32 cellular contexts compared by ENCODE assay signal in genomic region chr9:87278971-87279731, GRCh38.
A peak's percentile ranks its signal among the peaks of the same experiment; 100 is the strongest.
DNase-seq lines count a peak whose midpoint lies in the region; ATAC-seq and TF ChIP-seq lines count a peak whose summit lies in the region.
"Had no signal": no experiment of that assay in that cellular context is flagged by ENCODE, and none has a peak within 500 bp of the region (broad histone marks: within the 10 kb centered on the region; RNA-seq: fewer than 3 reads in every experiment).

No MANE protein-coding gene starts in this region.

- H3K79me1 ChIP-seq in H9 (ENCODE audit: insufficient read depth, low read depth, low read length, poor library complexity, severe bottlenecking): no peaks in the 10 kb centered on the region

- H2AK5ac ChIP-seq in H9 (ENCODE audit: insufficient read length, low read length): no peak overlapping the region

- intact Hi-C loops in aorta (cut with DNase I): no loop called here

- H3K9me3 ChIP-seq in H9 (ENCODE audit: control insufficient read depth, low read depth, low read length) (no peaks in the 10 kb centered on the region), aorta (ENCODE audit: control insufficient read depth, low read length) (no peaks in the 10 kb centered on the region)
- H3K9me3 ChIP-seq: Caco-2, colonic mucosa, heart left ventricle, MG63, neutrophil, right lobe of liver, stomach, thyroid gland had no signal

- no peak overlapping the region for H3K27ac ChIP-seq in H9 (ENCODE audit: insufficient read length, low read depth, low read length)
- peak overlapping the region; percentile 88 for H3K27ac ChIP-seq in brain microvascular endothelial cell
- no peak overlapping the region for H3K27ac ChIP-seq in aorta (ENCODE audit: low read depth in 1 of 2, low read length in 2 of 2)
- H3K27ac ChIP-seq: C4-2B, colonic mucosa, foreskin keratinocyte, heart left ventricle, neutrophil, PC-9, right lobe of liver, stomach had no signal

- no peak overlapping the region for H2BK5ac ChIP-seq in H9 (ENCODE audit: insufficient read length, low read length)

- no peak overlapping the region for H3K18ac ChIP-seq in H9 (ENCODE audit: insufficient read length, low read depth, low read length)

- TF ChIP-seq POLR2A in GM18505 (IDR thresholded peaks at IDR 0.05; ENCODE audit: borderline replicate concordance, extremely low read depth, insufficient read depth, insufficient read length): no peak

- no peaks in the 10 kb centered on the region for H3K36me3 ChIP-seq in brain microvascular endothelial cell (replicated peaks)
- no peaks in the 10 kb centered on the region for H3K36me3 ChIP-seq in aorta (ENCODE audit: control insufficient read depth in 1 of 2, insufficient read depth in 2 of 2, low read length in 1 of 2)
- H3K36me3 ChIP-seq: colonic mucosa, heart left ventricle, MG63, neutrophil, right lobe of liver, stomach, thyroid gland had no signal

- peak overlapping the region; percentile 9 for H3K9ac ChIP-seq in H9 (ENCODE audit: extremely low read depth, insufficient read length, low read length)

- no peak overlapping the region for H3K27ac Mint-ChIP-seq in H9
- H3K27ac Mint-ChIP-seq: activated CD4-positive, alpha-beta memory T cell treated with anti-CD3 and anti-CD28 coated beads for 36 hours; progenitor cell of endocrine pancreas had no signal

- no peak overlapping the region for H2BK15ac ChIP-seq in H9 (ENCODE audit: low read depth, low read length)

- H4K5ac ChIP-seq in H9 (ENCODE audit: insufficient read length, low read depth, low read length): no peak overlapping the region

- in situ Hi-C loops in brain microvascular endothelial cell (cut with HindIII; ENCODE audit: low pct_ligation_motif_present, low sequenced_read_pairs): no loop called here

- ATAC-seq in aorta (ENCODE audit: low FRiP score): peak; percentile 57
- no peak for ATAC-seq in HG03039 (IDR thresholded peaks at IDR 0.05; ENCODE audit: unreplicated experiment)
- ATAC-seq in GM18505 (IDR thresholded peaks at IDR 0.05; ENCODE audit: unreplicated experiment): no peak
- ATAC-seq: foreskin keratinocyte, left ventricle myocardium superior, right lobe of liver had no signal

- H3K23me2 ChIP-seq in H9 (ENCODE audit: insufficient read length, low read depth, low read length, poor library complexity, severe bottlenecking): no peaks in the 10 kb centered on the region

- TF ChIP-seq CTCF in H9 (conservative IDR thresholded peaks at IDR 0.05) (no peak), brain microvascular endothelial cell (IDR thresholded peaks at IDR 0.05; ENCODE audit: low read depth, low read length, missing control alignments) (no peak)

- H2BK12ac ChIP-seq in H9 (ENCODE audit: insufficient read length, low read depth, low read length): no peak overlapping the region

- H4K20me1 ChIP-seq in H9 (ENCODE audit: control insufficient read depth, insufficient read depth, insufficient read length): no peaks in the 10 kb centered on the region

- H2AFZ ChIP-seq in H9 (ENCODE audit: low read length): no peak overlapping the region
- H2AFZ ChIP-seq: PC-9 had no signal

- H3K4me1 ChIP-seq in H9 (ENCODE audit: insufficient read depth, low read length): no peaks in the 10 kb centered on the region
- H3K4me1 ChIP-seq in aorta (ENCODE audit: control insufficient read depth in 1 of 2, insufficient read depth in 2 of 2, low read length in 2 of 2): peaks cover 5 to 8% of the 10 kb centered on the region in 2 donors
- H3K4me1 ChIP-seq: Caco-2, colonic mucosa, right lobe of liver, stomach had no signal

- no peak overlapping the region for H3K4me3 Mint-ChIP-seq in H9
- H3K4me3 Mint-ChIP-seq: activated CD4-positive, alpha-beta memory T cell treated with anti-CD3 and anti-CD28 coated beads for 36 hours had no signal

- WGBS in H9 (ENCODE audit: extremely low coverage, insufficient read length, low lambda C conversion rate): no CpG with 5 or more reads among the region's 3 CpGs
- 37 to 38% methylated on average over 3 of the region's 3 CpGs for WGBS in aorta, 2 donors

- H4K91ac ChIP-seq in H9 (ENCODE audit: insufficient read length, low read depth, low read length): no peak overlapping the region

- H2BK20ac ChIP-seq in H9 (ENCODE audit: low read depth, low read length, poor library complexity, severe bottlenecking): no peak overlapping the region

- H3T11ph ChIP-seq in H9 (ENCODE audit: low read length): no peak overlapping the region

- H3K4me2 ChIP-seq in H9 (ENCODE audit: insufficient read depth, insufficient read length, low read length): no peak overlapping the region
- H3K4me2 ChIP-seq: PC-9 had no signal

- no peaks in the 10 kb centered on the region for H3K79me2 ChIP-seq in H9 (ENCODE audit: insufficient read depth, low read length)

- H3K23ac ChIP-seq in H9 (ENCODE audit: insufficient read length, low read depth, low read length): no peak overlapping the region

- H3K9me3 Mint-ChIP-seq in H9: no peaks in the 10 kb centered on the region
- H3K9me3 Mint-ChIP-seq: activated CD4-positive, alpha-beta memory T cell treated with anti-CD3 and anti-CD28 coated beads for 36 hours had no signal

- no peak overlapping the region for H2BK120ac ChIP-seq in H9 (ENCODE audit: low read depth, low read length, poor library complexity, severe bottlenecking)

- no peak for DNase-seq in H9
- peak; percentile 40 for DNase-seq in brain microvascular endothelial cell
- peak; percentile 54 for DNase-seq in iris pigment epithelial cell (ENCODE audit: low read depth)
- no peak for DNase-seq in aorta
- no peak for DNase-seq in NCI-H146 (lab: John Stamatoyannopoulos, UW)
- DNase-seq: activated CD4-positive, alpha-beta memory T cell treated with anti-CD3 and anti-CD28 coated beads for 36 hours; activated CD4-positive, CD25-positive, alpha-beta regulatory T cell treated with anti-CD3 and anti-CD28 coated beads, Interleukin-2, amount 50 U/mL, for 72 hours; activated CD8-positive, alpha-beta memory T cell treated with anti-CD3 and anti-CD28 coated beads, Interleukin-2, amount 50 U/mL, for 4 hours; activated naive CD4-positive, alpha-beta T cell; Caco-2; colonic mucosa; DMS53; effector CD8-positive, alpha-beta T cell; heart left ventricle; KBM-7; left ventricle myocardium superior; MG63; NCI-H2029 treated with DMSO at 0.1 percent for 48 hours; NCI-H526 treated with DMSO at 0.1 percent for 48 hours; PC-9; right lobe of liver; stimulated activated CD4-positive, alpha-beta T cell treated with anti-CD3 and anti-CD28 coated beads, Interleukin-12 subunit alpha, Interleukin-12 subunit beta, amount 100 ng/mL, for 4 hours; stimulated activated CD4-positive, alpha-beta T cell treated with anti-CD3 and anti-CD28 coated beads, Interleukin-2, amount 100 ng/mL, for 48 hours; stomach; T-helper 2 cell; thyroid gland had no signal

- H4K8ac ChIP-seq in H9 (replicated peaks; ENCODE audit: insufficient read length, low read depth, low read length): no peak overlapping the region

- peaks cover 2% of the 10 kb centered on the region; the same call in 1 of the 2 replicates for H3K27me3 Mint-ChIP-seq in H9 (ENCODE audit: low read depth)

- no peaks in the 10 kb centered on the region; a peak in 1 of 4 replicates for H3K4me1 Mint-ChIP-seq in H9

- no peaks in the 10 kb centered on the region for H3K36me3 Mint-ChIP-seq in H9 (ENCODE audit: insufficient read depth in 1 of 3, low read depth in 3 of 3)
- H3K36me3 Mint-ChIP-seq: activated CD4-positive, alpha-beta memory T cell treated with anti-CD3 and anti-CD28 coated beads for 36 hours had no signal

- H3K56ac ChIP-seq in H9 (ENCODE audit: insufficient read length, low read depth, low read length): no peak overlapping the region

- no peak overlapping the region for H3K4me3 ChIP-seq in brain microvascular endothelial cell (ENCODE audit: low read depth, low read length)
- H3K4me3 ChIP-seq in aorta (ENCODE audit: low read length in 2 of 2): no peak overlapping the region
- H3K4me3 ChIP-seq: colonic mucosa, heart left ventricle, MG63, PC-9, right lobe of liver, stomach, thyroid gland had no signal

- no peak overlapping the region for H3K14ac ChIP-seq in H9 (ENCODE audit: insufficient read depth, low read length)

- no peaks in the 10 kb centered on the region for H3K27me3 ChIP-seq in H9 (ENCODE audit: insufficient read depth, low read length)
- no peaks in the 10 kb centered on the region for H3K27me3 ChIP-seq in brain microvascular endothelial cell (replicated peaks)
- H3K27me3 ChIP-seq in aorta (ENCODE audit: control insufficient read depth in 1 of 2, insufficient read depth in 2 of 2, low read length in 1 of 2): no peaks in the 10 kb centered on the region
- H3K27me3 ChIP-seq: colonic mucosa, foreskin keratinocyte, heart left ventricle, MG63, neutrophil, right lobe of liver, stomach, thyroid gland had no signal

- no peak overlapping the region for H3K4ac ChIP-seq in H9 (ENCODE audit: low read depth, low read length)

Comparison
In these comparisons a context has a peak if more than half of its experiments do, and no peak if none do; other contexts are left out.
1. DNase-seq: peak in brain microvascular endothelial cell (single experiment) and iris pigment epithelial cell (single experiment); none in H9 (single experiment), aorta (0 of 2) and NCI-H146 (single experiment).